8 cellular contexts compared by ENCODE assay signal in the genomic region with DNA sequence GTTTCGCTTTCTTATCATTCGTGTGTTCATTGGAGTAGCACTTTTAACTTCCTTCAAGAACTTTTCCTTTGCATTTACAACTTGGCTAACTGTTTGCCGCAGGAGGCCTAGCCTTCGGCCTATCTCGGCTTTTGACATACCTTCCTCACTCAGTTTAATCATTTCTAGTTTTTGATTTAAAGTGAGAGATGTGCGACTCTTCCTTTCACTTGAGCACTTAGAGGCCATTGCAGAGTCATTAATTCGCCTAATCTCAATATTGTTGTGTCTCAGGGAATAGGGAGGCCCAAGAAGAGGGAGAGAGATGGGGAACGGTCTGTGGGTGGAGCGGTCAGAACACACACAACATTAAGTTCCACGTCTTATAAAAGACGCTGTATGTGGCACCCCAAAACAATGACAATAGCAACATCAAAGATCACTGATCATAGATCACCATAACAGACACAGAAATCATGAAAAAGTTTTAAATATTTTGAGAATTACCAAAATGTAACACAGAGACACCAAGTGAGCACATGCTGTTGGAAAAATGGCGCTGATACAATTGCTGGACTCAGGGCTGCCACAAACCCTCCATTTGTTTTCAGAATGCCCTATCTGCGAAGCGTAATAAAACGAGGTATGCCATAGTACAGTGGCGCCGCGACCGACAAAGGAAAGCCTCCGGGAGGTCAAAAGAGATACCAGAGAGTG. TPM values are rescaled to one million over a fixed set of nuclear protein-coding genes. Genes with fewer than 3 reads are reported as not detected.
A peak's percentile ranks its signal among the peaks of the same experiment; 100 is the strongest.
DNase-seq lines count a peak whose midpoint lies in the region; ATAC-seq, FAIRE-seq and TF ChIP-seq lines count a peak whose summit lies in the region.

No MANE protein-coding gene starts in this region.

- H3K9me3 ChIP-seq in keratinocyte (ENCODE audit: control insufficient read depth, low read depth, low read length) = no peaks in the 10 kb centered on the region

- peak overlapping the region; percentile 92 for H3K4me2 ChIP-seq in keratinocyte (ENCODE audit: control insufficient read depth, extremely low read depth, insufficient read depth, low read depth, low read length)

- H3K4me1 Mint-ChIP-seq in activated T-cell treated with anti-CD3 and anti-CD28 coated beads, Interleukin-2, amount 50 U/mL, for 72 hours (ENCODE audit: low read depth) = peaks cover 71% of the 10 kb centered on the region
- H3K4me1 Mint-ChIP-seq in activated T-helper 1 cell treated with anti-CD3 and anti-CD28 coated beads, Interleukin-12 subunit alpha, Interleukin-12 subunit beta, Interleukin-2, Interleukin-4 antibody, amounts not matched to agents 30 ng/mL and 10 ng/mL and 1 ng/mL, durations not matched to agents 14 hours and 24 hours and 36 hours (ENCODE audit: low read depth) = peaks cover 68% of the 10 kb centered on the region

- no peak for TF ChIP-seq CTCF in keratinocyte (optimal IDR thresholded peaks at IDR 0.05 in 1 of 3, IDR thresholded peaks at IDR 0.05 in 1 of 3, conservative IDR thresholded peaks at IDR 0.05 in 1 of 3; ENCODE audit: extremely low read depth in 1 of 3, insufficient read depth in 2 of 3, low read length in 3 of 3)

- H3K36me3 ChIP-seq in keratinocyte (ENCODE audit: control insufficient read depth in 2 of 2, extremely low read depth in 1 of 2, insufficient read depth in 2 of 2, low read length in 2 of 2) = peaks cover 7 to 12% of the 10 kb centered on the region in 2 experiments

- peaks cover 2% of the 10 kb centered on the region for H3K9me1 ChIP-seq in keratinocyte (ENCODE audit: control insufficient read depth, extremely low read depth, insufficient read depth, low read length)

- peaks cover 10% of the 10 kb centered on the region for H3K4me1 ChIP-seq in keratinocyte (ENCODE audit: control insufficient read depth, extremely low read depth, insufficient read depth, low read length)

- H3K27ac ChIP-seq in keratinocyte (ENCODE audit: control insufficient read depth, insufficient read depth, low read length) (peak overlapping the region; percentile 92), temporal lobe (ENCODE audit: low read depth, low read length) (peak overlapping the region; percentile 74)

- ATAC-seq in activated T-cell treated with anti-CD3 and anti-CD28 coated beads, Interleukin-2, amount 50 U/mL, for 72 hours (replicated peaks in 1 of 2) = no peak
- no peak for ATAC-seq in GM19328 (IDR thresholded peaks at IDR 0.05; ENCODE audit: unreplicated experiment)

- intact Hi-C loops in activated T-helper 1 cell treated with anti-CD3 and anti-CD28 coated beads, Interleukin-12 subunit alpha, Interleukin-12 subunit beta, Interleukin-2, Interleukin-4 antibody, amounts not matched to agents 30 ng/mL and 10 ng/mL and 1 ng/mL, durations not matched to agents 14 hours and 24 hours and 36 hours (cut with micrococcal nuclease) = loop anchor here (1.0 to 10.0 kb wide), 7 partner anchors 57 to 1305 kb away; partner anchors contain the start of genes ATG16L1, COPS7B, GIGYF2 and HJURP

- peaks cover 63% of the 10 kb centered on the region for H3K79me2 ChIP-seq in keratinocyte (ENCODE audit: control insufficient read depth, insufficient read depth, low read length)

- DNase-seq in activated T-cell treated with anti-CD3 and anti-CD28 coated beads, Interleukin-2, amount 50 U/mL, for 72 hours = no peak
- no peak for DNase-seq in activated T-cell treated with anti-CD3 and anti-CD28 coated beads, Interleukin-2, amount 50 U/mL, for 1 hour
- no peak for DNase-seq in activated T-helper 1 cell treated with anti-CD3 and anti-CD28 coated beads, Interleukin-12 subunit alpha, Interleukin-12 subunit beta, Interleukin-2, Interleukin-4 antibody, amounts not matched to agents 30 ng/mL and 10 ng/mL and 1 ng/mL, durations not matched to agents 14 hours and 24 hours and 36 hours (ENCODE audit: low spot score)
- DNase-seq in keratinocyte (ENCODE audit: low read depth, low spot score) (no peak), AML-193 (lab: John Stamatoyannopoulos, UW) (no peak)
- DNase-seq in central memory CD4-positive, alpha-beta T cell = no peak

- peak overlapping the region; percentile 97 for H3K27ac Mint-ChIP-seq in activated T-cell treated with anti-CD3 and anti-CD28 coated beads, Interleukin-2, amount 50 U/mL, for 72 hours
- peak overlapping the region; percentile 100 for H3K27ac Mint-ChIP-seq in activated T-helper 1 cell treated with anti-CD3 and anti-CD28 coated beads, Interleukin-12 subunit alpha, Interleukin-12 subunit beta, Interleukin-2, Interleukin-4 antibody, amounts not matched to agents 30 ng/mL and 10 ng/mL and 1 ng/mL, durations not matched to agents 14 hours and 24 hours and 36 hours

- dilution Hi-C loops in keratinocyte (cut with MboI; ENCODE audit: extremely low pct_ligation_motif_present, low sequenced_read_pairs) = no loop called here

- H3K4me3 Mint-ChIP-seq in activated T-cell treated with anti-CD3 and anti-CD28 coated beads, Interleukin-2, amount 50 U/mL, for 72 hours = peak overlapping the region; percentile 98 to 99
- H3K4me3 Mint-ChIP-seq in activated T-helper 1 cell treated with anti-CD3 and anti-CD28 coated beads, Interleukin-12 subunit alpha, Interleukin-12 subunit beta, Interleukin-2, Interleukin-4 antibody, amounts not matched to agents 30 ng/mL and 10 ng/mL and 1 ng/mL, durations not matched to agents 14 hours and 24 hours and 36 hours = peak overlapping the region; percentile 100

- no peak for FAIRE-seq in keratinocyte (lab: Jason Lieb, UNC)

- H3K36me3 Mint-ChIP-seq in activated T-cell treated with anti-CD3 and anti-CD28 coated beads, Interleukin-2, amount 50 U/mL, for 72 hours (ENCODE audit: insufficient read depth in 2 of 2) = peaks cover 10 to 26% of the 10 kb centered on the region in 2 donors
- H3K36me3 Mint-ChIP-seq in activated T-helper 1 cell treated with anti-CD3 and anti-CD28 coated beads, Interleukin-12 subunit alpha, Interleukin-12 subunit beta, Interleukin-2, Interleukin-4 antibody, amounts not matched to agents 30 ng/mL and 10 ng/mL and 1 ng/mL, durations not matched to agents 14 hours and 24 hours and 36 hours (ENCODE audit: low read depth) = peaks cover 48% of the 10 kb centered on the region

- peaks cover 0 to 2% of the 10 kb centered on the region in 2 donors for H3K9me3 Mint-ChIP-seq in activated T-cell treated with anti-CD3 and anti-CD28 coated beads, Interleukin-2, amount 50 U/mL, for 72 hours
- H3K9me3 Mint-ChIP-seq in activated T-helper 1 cell treated with anti-CD3 and anti-CD28 coated beads, Interleukin-12 subunit alpha, Interleukin-12 subunit beta, Interleukin-2, Interleukin-4 antibody, amounts not matched to agents 30 ng/mL and 10 ng/mL and 1 ng/mL, durations not matched to agents 14 hours and 24 hours and 36 hours = no peaks in the 10 kb centered on the region

- H3K27me3 ChIP-seq in keratinocyte (ENCODE audit: control insufficient read depth, extremely low read depth, insufficient read depth, low read length) = no peaks in the 10 kb centered on the region

- H4K20me1 ChIP-seq in keratinocyte (ENCODE audit: control insufficient read depth, extremely low read depth, insufficient read depth, low read length) = peaks cover 3% of the 10 kb centered on the region

- H3K4me3 ChIP-seq in keratinocyte (ENCODE audit: control insufficient read depth in 2 of 3, extremely low read depth in 1 of 3, insufficient read depth in 2 of 3, low read depth in 1 of 3, low read length in 3 of 3) = peak overlapping the region; percentile 82 to 93 (median 93)

- H3K9ac ChIP-seq in keratinocyte (ENCODE audit: control insufficient read depth, extremely low read depth, insufficient read depth, low read length) = peak overlapping the region; percentile 97

- H3K27me3 Mint-ChIP-seq in activated T-cell treated with anti-CD3 and anti-CD28 coated beads, Interleukin-2, amount 50 U/mL, for 72 hours (ENCODE audit: low read depth) = no peaks in the 10 kb centered on the region
- H3K27me3 Mint-ChIP-seq in activated T-helper 1 cell treated with anti-CD3 and anti-CD28 coated beads, Interleukin-12 subunit alpha, Interleukin-12 subunit beta, Interleukin-2, Interleukin-4 antibody, amounts not matched to agents 30 ng/mL and 10 ng/mL and 1 ng/mL, durations not matched to agents 14 hours and 24 hours and 36 hours (ENCODE audit: insufficient read depth) = no peaks in the 10 kb centered on the region

- H2AFZ ChIP-seq in keratinocyte (ENCODE audit: control insufficient read depth, low read length) = peak overlapping the region; percentile 91

RNA-seq across cellular contexts. Expression of gene TIGD1, which starts 0.6 kb away (rescaled TPM):
- 10 to 100 TPM in 1 of 2 donors, 1 to 10 TPM in 1; 7.0 to 10.5 TPM for total RNA-seq in activated T-cell treated with anti-CD3 and anti-CD28 coated beads, Interleukin-2, amount 50 U/mL, for 72 hours
- total RNA-seq in activated T-helper 1 cell treated with anti-CD3 and anti-CD28 coated beads, Interleukin-12 subunit alpha, Interleukin-12 subunit beta, Interleukin-2, Interleukin-4 antibody, amounts not matched to agents 30 ng/mL and 10 ng/mL and 1 ng/mL, durations not matched to agents 14 hours and 24 hours and 36 hours = 8.4 and 8.9 TPM in 2 replicates
- polyA plus RNA-seq in keratinocyte = 0.67 to 2.3 TPM (median 1.7 TPM) in 3 replicates
- 1.8 TPM for polyA plus RNA-seq in keratinocyte (2011; ENCODE audit: low read depth)
- 0.42 and 0.52 TPM in 2 replicates for polyA plus RNA-seq in keratinocyte (2011; cell fraction: cytosol; rRNA removed)
- polyA plus RNA-seq in keratinocyte (2011; cell fraction: nucleus; rRNA removed) = 6.2 and 7.8 TPM in 2 replicates
- 0.38 and 1.7 TPM in 2 replicates for polyA plus RNA-seq in keratinocyte (2012; ENCODE audit: low replicate concordance)
- polyA minus RNA-seq in keratinocyte = 0.43 to 2.7 TPM (median 1.6 TPM) in 3 replicates
- not detected for polyA minus RNA-seq in keratinocyte (2011; cell fraction: cytosol; rRNA and poly(A)+ RNA removed)
- 2.8 and 3.8 TPM in 2 replicates for polyA minus RNA-seq in keratinocyte (2011; cell fraction: nucleus; rRNA and poly(A)+ RNA removed)
- 8.9 TPM for total RNA-seq in temporal lobe

RNA-seq across cellular contexts. Expression of gene EIF4E2, which starts 0.7 kb away (rescaled TPM):
- total RNA-seq in activated T-cell treated with anti-CD3 and anti-CD28 coated beads, Interleukin-2, amount 50 U/mL, for 72 hours = 10 to 100 TPM; 42.6 to 42.7 TPM
- total RNA-seq in activated T-helper 1 cell treated with anti-CD3 and anti-CD28 coated beads, Interleukin-12 subunit alpha, Interleukin-12 subunit beta, Interleukin-2, Interleukin-4 antibody, amounts not matched to agents 30 ng/mL and 10 ng/mL and 1 ng/mL, durations not matched to agents 14 hours and 24 hours and 36 hours = 94.3 and 96.2 TPM in 2 replicates
- polyA plus RNA-seq in keratinocyte = 41.5 to 82.7 TPM (median 79.2 TPM) in 3 replicates
- polyA plus RNA-seq in keratinocyte (2011; ENCODE audit: low read depth) = 293 TPM
- polyA plus RNA-seq in keratinocyte (2011; cell fraction: cytosol; rRNA removed) = 45.9 and 47.7 TPM in 2 replicates
- 43.5 and 45.2 TPM in 2 replicates for polyA plus RNA-seq in keratinocyte (2011; cell fraction: nucleus; rRNA removed)
- polyA plus RNA-seq in keratinocyte (2012; ENCODE audit: low replicate concordance) = 69.9 and 111 TPM in 2 replicates
- 19.2 to 35.6 TPM (median 34.0 TPM) in 3 replicates for polyA minus RNA-seq in keratinocyte
- 15.5 TPM for polyA minus RNA-seq in keratinocyte (2011; cell fraction: cytosol; rRNA and poly(A)+ RNA removed)
- 12.7 and 25.6 TPM in 2 replicates for polyA minus RNA-seq in keratinocyte (2011; cell fraction: nucleus; rRNA and poly(A)+ RNA removed)
- total RNA-seq in temporal lobe = 30.5 TPM

RNA-seq across cellular contexts. Expression of gene CHRNG, which starts 10.3 kb away (rescaled TPM):
- total RNA-seq in activated T-cell treated with anti-CD3 and anti-CD28 coated beads, Interleukin-2, amount 50 U/mL, for 72 hours = not detected
- not detected in 2 replicates for total RNA-seq in activated T-helper 1 cell treated with anti-CD3 and anti-CD28 coated beads, Interleukin-12 subunit alpha, Interleukin-12 subunit beta, Interleukin-2, Interleukin-4 antibody, amounts not matched to agents 30 ng/mL and 10 ng/mL and 1 ng/mL, durations not matched to agents 14 hours and 24 hours and 36 hours
- not detected in 3 replicates for polyA plus RNA-seq in keratinocyte
- not detected for polyA plus RNA-seq in keratinocyte (2011; ENCODE audit: low read depth)
- not detected in 2 replicates for polyA plus RNA-seq in keratinocyte (2011; cell fraction: cytosol; rRNA removed)
- not detected in 2 replicates for polyA plus RNA-seq in keratinocyte (2011; cell fraction: nucleus; rRNA removed)
- polyA plus RNA-seq in keratinocyte (2012; ENCODE audit: low replicate concordance) = 0.07 TPM in 1 of 2 replicates, not detected in the other
- polyA minus RNA-seq in keratinocyte = not detected in 3 replicates
- polyA minus RNA-seq in keratinocyte (2011; cell fraction: cytosol; rRNA and poly(A)+ RNA removed) = not detected
- polyA minus RNA-seq in keratinocyte (2011; cell fraction: nucleus; rRNA and poly(A)+ RNA removed) = not detected in 2 replicates
- not detected for total RNA-seq in temporal lobe

RNA-seq across cellular contexts. Expression of gene CHRND, which starts 23.8 kb away (rescaled TPM):
- not detected for total RNA-seq in activated T-cell treated with anti-CD3 and anti-CD28 coated beads, Interleukin-2, amount 50 U/mL, for 72 hours
- not detected in 2 replicates for total RNA-seq in activated T-helper 1 cell treated with anti-CD3 and anti-CD28 coated beads, Interleukin-12 subunit alpha, Interleukin-12 subunit beta, Interleukin-2, Interleukin-4 antibody, amounts not matched to agents 30 ng/mL and 10 ng/mL and 1 ng/mL, durations not matched to agents 14 hours and 24 hours and 36 hours
- not detected in 3 replicates for polyA plus RNA-seq in keratinocyte
- polyA plus RNA-seq in keratinocyte (2011; ENCODE audit: low read depth) = not detected
- not detected in 2 replicates for polyA plus RNA-seq in keratinocyte (2011; cell fraction: cytosol; rRNA removed)
- not detected in 2 replicates for polyA plus RNA-seq in keratinocyte (2011; cell fraction: nucleus; rRNA removed)
- not detected in 2 replicates for polyA plus RNA-seq in keratinocyte (2012; ENCODE audit: low replicate concordance)
- not detected in 3 replicates for polyA minus RNA-seq in keratinocyte
- not detected for polyA minus RNA-seq in keratinocyte (2011; cell fraction: cytosol; rRNA and poly(A)+ RNA removed)
- not detected in 2 replicates for polyA minus RNA-seq in keratinocyte (2011; cell fraction: nucleus; rRNA and poly(A)+ RNA removed)
- total RNA-seq in temporal lobe = not detected

RNA-seq across cellular contexts. Expression of gene PRSS56, which starts 29.6 kb away (rescaled TPM):
- under 1 TPM in 1 of 2 donors, not detected in 1; 0.39 TPM for total RNA-seq in activated T-cell treated with anti-CD3 and anti-CD28 coated beads, Interleukin-2, amount 50 U/mL, for 72 hours
- not detected in 2 replicates for total RNA-seq in activated T-helper 1 cell treated with anti-CD3 and anti-CD28 coated beads, Interleukin-12 subunit alpha, Interleukin-12 subunit beta, Interleukin-2, Interleukin-4 antibody, amounts not matched to agents 30 ng/mL and 10 ng/mL and 1 ng/mL, durations not matched to agents 14 hours and 24 hours and 36 hours
- polyA plus RNA-seq in keratinocyte = not detected in 3 replicates
- polyA plus RNA-seq in keratinocyte (2011; ENCODE audit: low read depth) = not detected
- polyA plus RNA-seq in keratinocyte (2011; cell fraction: cytosol; rRNA removed) = not detected in 2 replicates
- polyA plus RNA-seq in keratinocyte (2011; cell fraction: nucleus; rRNA removed) = not detected in 2 replicates
- not detected in 2 replicates for polyA plus RNA-seq in keratinocyte (2012; ENCODE audit: low replicate concordance)
- polyA minus RNA-seq in keratinocyte = not detected in 3 replicates
- not detected for polyA minus RNA-seq in keratinocyte (2011; cell fraction: cytosol; rRNA and poly(A)+ RNA removed)
- not detected in 2 replicates for polyA minus RNA-seq in keratinocyte (2011; cell fraction: nucleus; rRNA and poly(A)+ RNA removed)
- under 0.01 TPM for total RNA-seq in temporal lobe
